ENCODE assay signal across 8 cellular contexts in the genomic region with DNA sequence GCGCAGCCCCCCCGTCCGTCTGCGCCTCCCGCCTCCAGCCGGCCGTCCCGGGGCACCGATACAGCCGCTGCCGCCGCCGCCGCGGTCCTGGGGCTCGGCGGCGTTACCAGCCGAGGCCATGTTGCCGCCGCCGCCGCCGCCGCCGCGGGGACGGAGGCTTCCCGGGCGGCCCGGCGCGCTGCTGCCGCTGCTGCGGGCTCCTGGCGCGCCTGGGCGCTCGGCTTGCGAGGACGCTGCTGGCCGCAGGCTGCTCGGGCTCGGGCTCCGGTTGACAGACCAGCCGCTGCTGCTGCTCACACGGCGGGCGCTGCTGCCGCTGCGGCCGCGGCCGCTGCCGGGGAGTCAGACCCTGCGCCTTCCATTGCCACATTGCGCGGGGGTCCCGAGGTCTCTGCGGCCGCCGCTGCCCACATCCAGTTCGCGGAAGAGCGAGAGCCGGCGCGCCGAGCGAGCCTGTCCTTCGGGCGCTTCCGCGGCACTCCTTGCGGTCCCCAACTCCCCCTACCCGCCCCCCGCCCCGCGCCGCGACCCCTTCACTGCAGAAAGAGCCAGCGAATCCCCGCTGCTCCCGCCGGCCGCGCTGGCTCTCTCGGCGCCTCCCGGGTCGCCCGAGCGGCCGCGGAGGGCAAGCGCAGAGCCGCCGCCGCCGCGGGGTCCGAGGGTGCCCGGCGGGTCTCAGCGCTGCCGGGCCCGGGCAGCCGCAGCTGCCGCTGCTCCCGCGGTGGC. TPM values are rescaled to one million over a fixed set of nuclear protein-coding genes. Genes with fewer than 3 reads are reported as not detected.
DNase-seq lines count a peak whose midpoint lies in the region; ATAC-seq and TF ChIP-seq lines count a peak whose summit lies in the region.

No MANE protein-coding gene starts in this region.

- H3K27ac Mint-ChIP-seq in memory B cell = no peak overlapping the region

- H3K4me1 ChIP-seq in PC-3 (ENCODE audit: insufficient read depth, low read length) (peaks cover 26% of the 10 kb centered on the region), uterus (no peaks in the 10 kb centered on the region)

- no TSS peak for BruUV-seq in PC-3 (replicated peaks; lab: Mats Ljungman, UMichigan)

- no peaks in the 10 kb centered on the region for H3F3A ChIP-seq in PC-3 (ENCODE audit: low read length, unreplicated experiment)

- TF ChIP-seq POLR2A in uterus (IDR thresholded peaks at IDR 0.05) = peak in 1 of 2 donors; percentile 9

- no peaks in the 10 kb centered on the region for H3K9me2 ChIP-seq in PC-3 (replicated peaks; ENCODE audit: low read length)

- H3K27me3 ChIP-seq in PC-3 (ENCODE audit: low read length) (no peaks in the 10 kb centered on the region), uterus (no peaks in the 10 kb centered on the region)

- H3K4me1 Mint-ChIP-seq in memory B cell = peaks cover 20% of the 10 kb centered on the region

- no peaks in the 10 kb centered on the region for H3K9me3 Mint-ChIP-seq in memory B cell

- TF ChIP-seq CTCF in PC-3 (conservative IDR thresholded peaks at IDR 0.05; ENCODE audit: low read depth, low read length) (no peak), cardiac fibroblast (IDR thresholded peaks at IDR 0.05; ENCODE audit: low read depth, low read length) (no peak), uterus (IDR thresholded peaks at IDR 0.05) (no peak)

- DNase-seq in NCI-H1417 (lab: John Stamatoyannopoulos, UW) (peak in 2 of 3 experiments; percentile 4 to 78), NCI-H1417 treated with DMSO at 0.1 percent for 48 hours (lab: John Stamatoyannopoulos, UW) (no peak), PC-3 (no peak), cardiac fibroblast (ENCODE audit: low read depth in 2 of 2) (peak in 1 of 2 donors; percentile 26), memory B cell (ENCODE audit: low spot score in 2 of 2) (peak in 1 of 2 donors; percentile 34), uterus (no peak), GDM1 (lab: John Stamatoyannopoulos, UW) (no peak)

- peaks cover 26% of the 10 kb centered on the region for H3K27me3 Mint-ChIP-seq in memory B cell

- peak overlapping the region; percentile 99 for H2AFZ ChIP-seq in PC-3 (ENCODE audit: low read length)

- no peak overlapping the region for H3K27ac ChIP-seq in PC-3 (ENCODE audit: low read length)
- peak overlapping the region; percentile 93 to 95 for H3K27ac ChIP-seq in uterus

- no peaks in the 10 kb centered on the region for H4K20me1 ChIP-seq in PC-3 (ENCODE audit: low read length)

- H3K79me2 ChIP-seq in PC-3 (ENCODE audit: low read length) = peaks cover 4% of the 10 kb centered on the region; the same call in 1 of the 2 replicates

- POLR2A ChIA-PET in PC-3 (lab: Charles Lee; ENCODE audit: unreplicated experiment) = interaction anchor here (0.6 kb wide), 1 partner anchor 139 kb away, joined by 3 read pairs; no protein-coding TSS in a partner anchor

- H3K9ac ChIP-seq in PC-3 (ENCODE audit: low read length) = no peak overlapping the region

- peaks cover 4% of the 10 kb centered on the region for H3K36me3 Mint-ChIP-seq in memory B cell

- H3K4me3 ChIP-seq in PC-3 (ENCODE audit: low read length) = peak overlapping the region; percentile 96
- H3K4me3 ChIP-seq in cardiac fibroblast (replicated peaks in 1 of 2; ENCODE audit: low read depth in 2 of 2, low read length in 2 of 2) = peak overlapping the region; percentile 82 to 85
- peak overlapping the region; percentile 88 to 89 for H3K4me3 ChIP-seq in uterus

- H3K36me3 ChIP-seq in PC-3 (ENCODE audit: low read depth, low read length) (no peaks in the 10 kb centered on the region), uterus (no peaks in the 10 kb centered on the region)

- H3K4me3 Mint-ChIP-seq in memory B cell = peak overlapping the region; percentile 97

- peak overlapping the region; percentile 97 for H3K4me2 ChIP-seq in PC-3 (ENCODE audit: low read length)

- ATAC-seq in PC-3 = no peak
- ATAC-seq in memory B cell (ENCODE audit: low read depth) = peak; percentile 6
- ATAC-seq in HG03097 (IDR thresholded peaks at IDR 0.05; ENCODE audit: low FRiP score, unreplicated experiment) = no peak

- H3K9me3 ChIP-seq in PC-3 (ENCODE audit: low read length) (no peaks in the 10 kb centered on the region), uterus (no peaks in the 10 kb centered on the region)

- intact Hi-C loops in PC-3 (cut with micrococcal nuclease) = loop anchor here (10.0 kb wide), 2 partner anchors 244 to 706 kb away; no protein-coding TSS in a partner anchor
- intact Hi-C loops in uterus (cut with DNase I; ENCODE audit: low total_unique reads) = no loop called here

- CTCF ChIA-PET in PC-3 (lab: Charles Lee) = no interaction called here

RNA-seq across cellular contexts. Expression of gene PTCH1, which starts 8.4 kb away (rescaled TPM):
- total RNA-seq in PC-3 (2014; rRNA removed) (0.77 and 2.1 TPM in 2 replicates), uterus (10 to 100 TPM in 2 of 4 donors, 1 to 10 TPM in 2; 7.4 to 24.6 (median 10.8) TPM)

Comparison
In these comparisons a context has a peak if more than half of its experiments do, and no peak if none do; other contexts are left out.
1. DNase-seq: peak in NCI-H1417 (2 of 3); none in NCI-H1417 treated with DMSO at 0.1 percent for 48 hours (single experiment), PC-3 (single experiment), uterus (0 of 2) and GDM1 (single experiment).
2. Peak in every context shown above with its lines, with median percentiles within 50 percentile points of each other: H3K4me3 ChIP-seq.